7 cellular contexts compared by ENCODE assay signal in the genomic region with DNA sequence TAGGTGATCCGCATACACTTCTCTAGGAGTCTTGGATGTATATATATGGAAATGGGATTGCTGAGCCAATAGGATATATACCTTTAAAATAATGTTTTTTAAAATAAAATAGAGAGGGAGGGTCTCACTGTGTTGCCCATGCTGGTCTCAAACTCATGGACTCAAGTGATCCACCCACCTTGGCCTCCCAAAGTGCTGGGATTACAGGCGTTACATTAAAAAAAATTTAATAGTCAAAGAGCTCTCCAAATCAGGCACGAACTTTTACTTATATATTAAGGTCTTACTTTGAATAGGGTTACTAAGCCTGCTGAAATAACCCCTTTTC.
A peak's percentile ranks its signal among the peaks of the same experiment; 100 is the strongest.
DNase-seq lines count a peak whose midpoint lies in the region; ATAC-seq and TF ChIP-seq lines count a peak whose summit lies in the region.

No MANE protein-coding gene starts in this region.

- H3K36me3 ChIP-seq in spleen = no peaks in the 10 kb centered on the region

- no peaks in the 10 kb centered on the region for H3K27me3 ChIP-seq in foreskin keratinocyte
- no peaks in the 10 kb centered on the region for H3K27me3 ChIP-seq in spleen (replicated peaks in 1 of 7)

- intact Hi-C loops in spleen (cut with DNase I; ENCODE audit: low total_unique reads) = no loop called here

- H3K4me3 ChIP-seq in spleen = peak overlapping the region in 4 of 8 donors; percentile 35 to 66 (median 38)

- CTCF ChIA-PET in WTC11 (lab: Charles Lee) = interaction anchor here (0.7 to 4.5 kb wide), 10 partner anchors 26 to 361 kb away, joined by 3 to 43 read pairs (median 4); partner anchors contain the start of genes APEX2 and MAGED2

- no peak for TF ChIP-seq POLR2A in spleen (IDR thresholded peaks at IDR 0.05)

- H3K9me3 ChIP-seq in spleen = peaks cover 0 to 11% (median 0%) of the 10 kb centered on the region in 8 donors

- WGBS in spleen, 5 donors = 31 to 55% (median 38%) methylated on average over 3 of the region's 3 CpGs

- peak overlapping the region; percentile 100 for H3K27ac Mint-ChIP-seq in WTC11

- no peaks in the 10 kb centered on the region for H3K36me3 Mint-ChIP-seq in WTC11

- H3K27ac ChIP-seq in foreskin keratinocyte = peak overlapping the region; percentile 98
- peak overlapping the region; percentile 63 to 92 (median 90) for H3K27ac ChIP-seq in spleen

- no peaks in the 10 kb centered on the region for H3K9me3 Mint-ChIP-seq in WTC11

- DNase-seq in HS-5 (ENCODE audit: low read depth) (peak; percentile 0), WTC11 (ENCODE audit: low spot score) (no peak), foreskin keratinocyte (no peak), spleen (no peak), SW 1271 (lab: John Stamatoyannopoulos, UW) (no peak)

- peak overlapping the region; percentile 91 for H3K4me3 Mint-ChIP-seq in WTC11

- ATAC-seq in WTC11 (no peak), foreskin keratinocyte (no peak), HG03135 (IDR thresholded peaks at IDR 0.05; ENCODE audit: unreplicated experiment) (no peak), HG03280 (IDR thresholded peaks at IDR 0.05; ENCODE audit: unreplicated experiment) (no peak)

- peaks cover 46% of the 10 kb centered on the region for H3K4me1 Mint-ChIP-seq in WTC11

- H3K27me3 Mint-ChIP-seq in WTC11 (ENCODE audit: low read depth) = no peaks in the 10 kb centered on the region

- POLR2A ChIA-PET in WTC11 (lab: Charles Lee) = interaction anchor here (1.0 to 1.8 kb wide), 7 partner anchors 135 to 952 kb away, joined by 3 to 12 read pairs (median 4); partner anchors contain the start of genes APEX2, HUWE1, MAGED2 and TSR2

- peaks cover 4% of the 10 kb centered on the region for H3K4me1 ChIP-seq in foreskin keratinocyte
- H3K4me1 ChIP-seq in spleen = peaks cover 0 to 7% (median 2%) of the 10 kb centered on the region in 6 donors

- TF ChIP-seq CTCF in WTC11 (IDR thresholded peaks at IDR 0.05) (no peak), foreskin keratinocyte (conservative IDR thresholded peaks at IDR 0.05) (no peak), spleen (IDR thresholded peaks at IDR 0.05 in 8 of 11, conservative IDR thresholded peaks at IDR 0.05 in 3 of 11) (no peak)

TF ChIP-seq in WTC11, 78 proteins besides CTCF, POLR2A, EP300 and RAD21:
- TF ChIP-seq, protein P1, sequence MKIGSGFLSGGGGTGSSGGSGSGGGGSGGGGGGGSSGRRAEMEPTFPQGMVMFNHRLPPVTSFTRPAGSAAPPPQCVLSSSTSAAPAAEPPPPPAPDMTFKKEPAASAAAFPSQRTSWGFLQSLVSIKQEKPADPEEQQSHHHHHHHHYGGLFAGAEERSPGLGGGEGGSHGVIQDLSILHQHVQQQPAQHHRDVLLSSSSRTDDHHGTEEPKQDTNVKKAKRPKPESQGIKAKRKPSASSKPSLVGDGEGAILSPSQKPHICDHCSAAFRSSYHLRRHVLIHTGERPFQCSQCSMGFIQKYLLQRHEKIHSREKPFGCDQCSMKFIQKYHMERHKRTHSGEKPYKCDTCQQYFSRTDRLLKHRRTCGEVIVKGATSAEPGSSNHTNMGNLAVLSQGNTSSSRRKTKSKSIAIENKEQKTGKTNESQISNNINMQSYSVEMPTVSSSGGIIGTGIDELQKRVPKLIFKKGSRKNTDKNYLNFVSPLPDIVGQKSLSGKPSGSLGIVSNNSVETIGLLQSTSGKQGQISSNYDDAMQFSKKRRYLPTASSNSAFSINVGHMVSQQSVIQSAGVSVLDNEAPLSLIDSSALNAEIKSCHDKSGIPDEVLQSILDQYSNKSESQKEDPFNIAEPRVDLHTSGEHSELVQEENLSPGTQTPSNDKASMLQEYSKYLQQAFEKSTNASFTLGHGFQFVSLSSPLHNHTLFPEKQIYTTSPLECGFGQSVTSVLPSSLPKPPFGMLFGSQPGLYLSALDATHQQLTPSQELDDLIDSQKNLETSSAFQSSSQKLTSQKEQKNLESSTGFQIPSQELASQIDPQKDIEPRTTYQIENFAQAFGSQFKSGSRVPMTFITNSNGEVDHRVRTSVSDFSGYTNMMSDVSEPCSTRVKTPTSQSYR (CRISPR knock-in tag; IDR thresholded peaks at IDR 0.05) = no peak
- TF ChIP-seq, protein P2, sequence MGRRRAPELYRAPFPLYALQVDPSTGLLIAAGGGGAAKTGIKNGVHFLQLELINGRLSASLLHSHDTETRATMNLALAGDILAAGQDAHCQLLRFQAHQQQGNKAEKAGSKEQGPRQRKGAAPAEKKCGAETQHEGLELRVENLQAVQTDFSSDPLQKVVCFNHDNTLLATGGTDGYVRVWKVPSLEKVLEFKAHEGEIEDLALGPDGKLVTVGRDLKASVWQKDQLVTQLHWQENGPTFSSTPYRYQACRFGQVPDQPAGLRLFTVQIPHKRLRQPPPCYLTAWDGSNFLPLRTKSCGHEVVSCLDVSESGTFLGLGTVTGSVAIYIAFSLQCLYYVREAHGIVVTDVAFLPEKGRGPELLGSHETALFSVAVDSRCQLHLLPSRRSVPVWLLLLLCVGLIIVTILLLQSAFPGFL (CRISPR knock-in tag; IDR thresholded peaks at IDR 0.05; ENCODE audit: borderline replicate concordance) = no peak
